9 cellular contexts compared by ENCODE assay signal in the genomic region with DNA sequence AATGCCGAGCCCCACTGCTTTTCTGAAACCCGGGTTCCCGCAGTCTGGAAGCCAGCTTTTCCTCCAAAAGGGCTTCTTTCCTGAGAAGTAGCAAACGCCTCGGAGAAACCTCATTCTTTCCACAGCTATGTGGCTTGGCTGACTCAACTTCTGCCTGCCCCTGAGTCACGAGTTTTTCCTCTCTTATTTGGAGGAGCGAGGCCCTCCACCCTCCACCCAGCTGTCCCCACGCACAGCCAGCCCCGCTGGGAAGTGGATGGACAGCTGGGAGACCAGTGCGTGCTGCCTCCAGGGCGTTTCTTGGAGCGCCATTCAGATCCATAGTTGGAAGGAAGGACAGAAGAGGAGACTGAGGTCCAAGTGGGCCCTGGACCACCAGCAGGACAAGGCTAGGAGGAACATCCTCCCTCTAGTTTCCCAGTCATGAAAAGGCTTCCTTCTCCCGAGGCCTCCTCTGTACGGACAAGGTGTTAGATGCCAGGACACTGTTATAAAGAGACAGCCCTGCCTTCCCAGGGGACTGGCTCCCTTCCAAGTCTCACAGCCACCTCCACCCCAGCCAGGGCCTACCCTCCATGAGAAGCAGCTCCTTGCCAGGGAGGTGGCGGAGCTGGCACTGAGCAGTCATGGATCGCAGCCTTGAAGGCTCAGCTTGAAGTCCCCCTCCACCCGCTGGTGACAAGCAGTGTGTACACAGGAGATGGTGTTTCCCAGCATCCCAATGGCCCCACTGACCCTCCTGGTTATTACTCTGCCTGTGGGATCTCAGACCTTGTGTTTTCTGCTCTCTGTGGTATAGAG. TPM values are rescaled to one million over a fixed set of nuclear protein-coding genes. Genes with fewer than 3 reads are reported as not detected.
A peak's percentile ranks its signal among the peaks of the same experiment; 100 is the strongest.
DNase-seq lines count a peak whose midpoint lies in the region; ATAC-seq and TF ChIP-seq lines count a peak whose summit lies in the region.
"Had no signal": no experiment of that assay in that cellular context is flagged by ENCODE, and none has a peak within 500 bp of the region (broad histone marks: within the 10 kb centered on the region; RNA-seq: fewer than 3 reads in every experiment).

No MANE protein-coding gene starts in this region.

- POLR2A ChIA-PET in CD4-positive, alpha-beta memory T cell (lab: Charles Lee; ENCODE audit: partially characterized antibody): interaction anchor here (1.8 to 8.7 kb wide), 5 partner anchors 10 to 56 kb away, joined by 6 to 163 read pairs (median 93); a partner anchor contains a TSS

- H3K36me3 Mint-ChIP-seq in CD4-positive, alpha-beta memory T cell: peaks cover 4 to 11% of the 10 kb centered on the region in 2 donors
- peaks cover 2% of the 10 kb centered on the region for H3K36me3 Mint-ChIP-seq in chondrocyte (ENCODE audit: low read depth)

- ATAC-seq in HG03457 (IDR thresholded peaks at IDR 0.05; ENCODE audit: unreplicated experiment): no peak
- ATAC-seq in HG02588 (IDR thresholded peaks at IDR 0.05; ENCODE audit: unreplicated experiment): no peak

- CTCF ChIA-PET in CD4-positive, alpha-beta memory T cell (lab: Charles Lee; ENCODE audit: partially characterized antibody): interaction anchor here (1.0 to 10.1 kb wide), 7 partner anchors 9 to 54 kb away, joined by 3 to 158 read pairs (median 18); a partner anchor contains a TSS

- intact Hi-C loops in CD4-positive, alpha-beta memory T cell (cut with micrococcal nuclease): no loop called here

- H3K27me3 Mint-ChIP-seq in CD4-positive, alpha-beta memory T cell: no peaks in the 10 kb centered on the region
- H3K27me3 Mint-ChIP-seq in chondrocyte (ENCODE audit: low read depth): no peaks in the 10 kb centered on the region

- TF ChIP-seq CTCF in chondrocyte (IDR thresholded peaks at IDR 0.05): peak; percentile 22

- H3K27ac ChIP-seq in CD4-positive, alpha-beta memory T cell (ENCODE audit: low read depth, low read length): no peak overlapping the region

- DNase-seq in CD4-positive, alpha-beta memory T cell: no peak
- DNase-seq in NCI-H2227 (lab: John Stamatoyannopoulos, UW; ENCODE audit: unreplicated experiment) (peak; percentile 55), chondrocyte (ENCODE audit: low spot score) (no peak), mucosa of gallbladder (ENCODE audit: low spot score) (peak; percentile 66), SKM-1 (lab: John Stamatoyannopoulos, UW; ENCODE audit: unreplicated experiment) (no peak), Ammon's horn (ENCODE audit: low spot score) (no peak)

- peak overlapping the region in 3 of 8 donors; percentile 41 to 54 (median 42) for H3K4me3 Mint-ChIP-seq in CD4-positive, alpha-beta memory T cell
- peak overlapping the region; percentile 57 for H3K4me3 Mint-ChIP-seq in chondrocyte (ENCODE audit: unreplicated experiment)
- H3K4me3 Mint-ChIP-seq: dendritic cell treated with granulocyte-macrophage colony-stimulating factor and Interleukin-4, amounts not matched to agents 40 ng/mL and 50 ng/mL, for 4 days had no signal

- H3K9me3 Mint-ChIP-seq in CD4-positive, alpha-beta memory T cell: peaks cover 0 to 1% (median 0%) of the 10 kb centered on the region in 8 donors
- H3K9me3 Mint-ChIP-seq in chondrocyte (ENCODE audit: low read depth): no peaks in the 10 kb centered on the region
- H3K9me3 Mint-ChIP-seq: dendritic cell treated with granulocyte-macrophage colony-stimulating factor and Interleukin-4, amounts not matched to agents 40 ng/mL and 50 ng/mL, for 4 days had no signal

- no peak overlapping the region for H3K4me3 ChIP-seq in CD4-positive, alpha-beta memory T cell (ENCODE audit: low read length in 2 of 2)

- peaks cover 12 to 37% (median 16%) of the 10 kb centered on the region in 4 donors for H3K4me1 Mint-ChIP-seq in CD4-positive, alpha-beta memory T cell
- H3K4me1 Mint-ChIP-seq in chondrocyte (ENCODE audit: low read depth): peaks cover 66% of the 10 kb centered on the region

- peak overlapping the region in 4 of 7 donors; percentile 52 to 74 (median 55) for H3K27ac Mint-ChIP-seq in CD4-positive, alpha-beta memory T cell
- peak overlapping the region; percentile 99 for H3K27ac Mint-ChIP-seq in chondrocyte (ENCODE audit: unreplicated experiment)
- H3K27ac Mint-ChIP-seq: dendritic cell treated with granulocyte-macrophage colony-stimulating factor and Interleukin-4, amounts not matched to agents 40 ng/mL and 50 ng/mL, for 4 days had no signal

- no peaks in the 10 kb centered on the region for H3K27me3 ChIP-seq in CD4-positive, alpha-beta memory T cell (ENCODE audit: insufficient read depth, low read length)

- H3K36me3 ChIP-seq in CD4-positive, alpha-beta memory T cell (ENCODE audit: insufficient read depth, low read length): no peaks in the 10 kb centered on the region

- H3K9me3 ChIP-seq in CD4-positive, alpha-beta memory T cell (ENCODE audit: control insufficient read depth in 1 of 2, low read length in 2 of 2): no peaks in the 10 kb centered on the region

- H3K4me1 ChIP-seq in CD4-positive, alpha-beta memory T cell (ENCODE audit: insufficient read depth, low read length): peaks cover 16% of the 10 kb centered on the region

RNA-seq across cellular contexts. Expression of a gene that starts 2.5 kb away (rescaled TPM):
- total RNA-seq in CD4-positive, alpha-beta memory T cell: 10 to 100 TPM; 31.2 to 32.4 TPM
- polyA plus RNA-seq in CD4-positive, alpha-beta memory T cell: 10 to 100 TPM; 15.3 to 36.0 TPM
- total RNA-seq in chondrocyte: 10.1 to 29.4 TPM (median 28.6 TPM) in 3 replicates
- 15.7 TPM for total RNA-seq in mucosa of gallbladder

RNA-seq across cellular contexts. Expression of a gene that starts 52.3 kb away (rescaled TPM):
- total RNA-seq in CD4-positive, alpha-beta memory T cell: 10 to 100 TPM; 29.3 to 30.1 TPM
- 10 to 100 TPM; 22.7 to 23.6 TPM for polyA plus RNA-seq in CD4-positive, alpha-beta memory T cell
- total RNA-seq in chondrocyte (43.7 to 46.9 TPM (median 46.4 TPM) in 3 replicates), mucosa of gallbladder (22.8 TPM)

RNA-seq across cellular contexts. Expression of a gene that starts 56.7 kb away (rescaled TPM):
- total RNA-seq in CD4-positive, alpha-beta memory T cell: 10 to 100 TPM; 54.1 to 58.4 TPM
- 100 to 1,000 TPM; 141 to 189 TPM for polyA plus RNA-seq in CD4-positive, alpha-beta memory T cell
- total RNA-seq in chondrocyte (49.0 to 71.1 TPM (median 49.4 TPM) in 3 replicates), mucosa of gallbladder (66.9 TPM)

Comparison
In these comparisons a context has a peak if more than half of its experiments do, and no peak if none do; other contexts are left out.
1. DNase-seq: peak in NCI-H2227 (single experiment) and mucosa of gallbladder (single experiment); none in CD4-positive, alpha-beta memory T cell (0 of 5), chondrocyte (single experiment), SKM-1 (single experiment) and Ammon's horn (single experiment).